In the genomic region with DNA sequence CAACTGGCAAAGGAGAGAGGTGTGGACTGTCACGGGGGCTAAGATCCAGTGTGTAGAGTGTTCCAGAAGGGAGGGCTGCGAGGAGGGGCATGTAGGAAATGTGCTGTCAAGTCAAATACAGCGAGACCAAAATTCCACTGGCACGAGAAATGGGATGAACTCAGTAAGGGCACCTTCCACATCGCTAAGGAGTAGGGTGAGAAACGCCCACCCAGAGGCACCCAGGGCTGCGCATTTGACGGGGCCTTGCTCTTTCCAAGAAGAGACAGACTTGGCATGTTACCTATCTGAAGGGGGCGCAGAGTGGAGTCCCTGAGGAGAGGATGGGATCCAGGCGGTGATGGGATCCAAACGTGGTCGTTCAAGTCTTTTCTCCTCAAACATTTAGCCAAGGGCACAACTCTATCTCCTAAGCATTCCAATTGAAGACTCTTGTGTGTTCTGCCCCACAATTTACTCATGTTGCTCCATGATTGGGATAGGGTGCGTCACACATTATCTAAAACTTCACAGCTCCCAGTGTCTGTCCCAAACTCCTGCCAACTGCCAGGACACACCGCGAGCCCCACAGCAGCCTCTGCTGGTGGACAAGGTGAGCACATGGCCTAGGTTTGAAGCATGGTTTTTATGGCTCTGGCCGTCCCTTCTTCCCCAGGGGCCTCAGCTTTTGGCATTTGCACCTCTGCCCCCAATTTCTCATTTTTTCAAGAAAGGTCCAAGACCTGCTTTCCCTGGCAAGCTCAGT, we compare ENCODE assay signal across 1 cellular context.
TF ChIP-seq lines count a peak whose summit lies in the region.

No MANE protein-coding gene starts in this region.

TF ChIP-seq in K562, 482 proteins besides CTCF, POLR2A, EP300 and RAD21 (continues in another document):
- TF ChIP-seq ZBTB5 (IDR thresholded peaks at IDR 0.05) (no peak), ZNF239 (CRISPR knock-in tag; IDR thresholded peaks at IDR 0.05) (no peak), ZNF436 (CRISPR knock-in tag; IDR thresholded peaks at IDR 0.05) (no peak), STAT5A (IDR thresholded peaks at IDR 0.05; ENCODE audit: borderline replicate concordance, low read length) (no peak), KLF16 (IDR thresholded peaks at IDR 0.05) (0 out of 2 replicates have a peak, but pooled peaks have one; percentile 38), L3MBTL2 (IDR thresholded peaks at IDR 0.05) (peak; percentile 72), POLR2AphosphoS5 (IDR thresholded peaks at IDR 0.05; ENCODE audit: control insufficient read depth, insufficient read depth, low read depth, low read length) (no peak; the same call in 1 of the 2 replicates), ETV1 (tag; conservative IDR thresholded peaks at IDR 0.05; ENCODE audit: low read depth) (no peak), HDAC1 (IDR thresholded peaks at IDR 0.05) (no peak), NR1H2 (CRISPR knock-in tag; IDR thresholded peaks at IDR 0.05) (no peak), RBFOX2 (IDR thresholded peaks at IDR 0.05; ENCODE audit: low read depth, low read length) (peak; percentile 42; the same call in 1 of the 2 replicates), NFIC (IDR thresholded peaks at IDR 0.05) (0 out of 2 replicates have a peak, but pooled peaks have one; percentile 5), EP400 (IDR thresholded peaks at IDR 0.05) (no peak), FOXJ2 (tag; IDR thresholded peaks at IDR 0.05) (no peak), E2F6 (IDR thresholded peaks at IDR 0.05; ENCODE audit: borderline replicate concordance in 1 of 2, extremely low read depth in 1 of 2, insufficient read depth in 1 of 2, insufficient read length in 1 of 2, low read depth in 1 of 2, low read length in 1 of 2, poor library complexity in 1 of 2, severe bottlenecking in 1 of 2) (peak in 1 of 2 experiments; percentile 61), MYC (IDR thresholded peaks at IDR 0.05; ENCODE audit: low read depth, low read length) (peak; percentile 81), MYC (CRISPR knock-in tag; IDR thresholded peaks at IDR 0.05; ENCODE audit: borderline replicate concordance, low read depth) (no peak), ZNF212 (CRISPR knock-in tag; IDR thresholded peaks at IDR 0.05) (no peak), PTBP1 (IDR thresholded peaks at IDR 0.05; ENCODE audit: low read depth, low read length) (no peak), POLR2G (IDR thresholded peaks at IDR 0.05; ENCODE audit: low read depth, low read length) (0 out of 2 replicates have a peak, but pooled peaks have one; percentile 16), ZKSCAN1 (IDR thresholded peaks at IDR 0.05; ENCODE audit: low read depth, low read length) (no peak), MGA (IDR thresholded peaks at IDR 0.05) (peak; percentile 63), NBN (IDR thresholded peaks at IDR 0.05; ENCODE audit: low read depth) (no peak), MEIS2 (IDR thresholded peaks at IDR 0.05; ENCODE audit: partially characterized antibody) (no peak), MCM2 (IDR thresholded peaks at IDR 0.05; ENCODE audit: low read depth) (no peak), HMG20A (CRISPR knock-in tag; conservative IDR thresholded peaks at IDR 0.05) (no peak), XRCC4 (IDR thresholded peaks at IDR 0.05; ENCODE audit: extremely low read depth, insufficient read depth, insufficient read length) (no peak)
- TF ChIP-seq, protein P1, sequence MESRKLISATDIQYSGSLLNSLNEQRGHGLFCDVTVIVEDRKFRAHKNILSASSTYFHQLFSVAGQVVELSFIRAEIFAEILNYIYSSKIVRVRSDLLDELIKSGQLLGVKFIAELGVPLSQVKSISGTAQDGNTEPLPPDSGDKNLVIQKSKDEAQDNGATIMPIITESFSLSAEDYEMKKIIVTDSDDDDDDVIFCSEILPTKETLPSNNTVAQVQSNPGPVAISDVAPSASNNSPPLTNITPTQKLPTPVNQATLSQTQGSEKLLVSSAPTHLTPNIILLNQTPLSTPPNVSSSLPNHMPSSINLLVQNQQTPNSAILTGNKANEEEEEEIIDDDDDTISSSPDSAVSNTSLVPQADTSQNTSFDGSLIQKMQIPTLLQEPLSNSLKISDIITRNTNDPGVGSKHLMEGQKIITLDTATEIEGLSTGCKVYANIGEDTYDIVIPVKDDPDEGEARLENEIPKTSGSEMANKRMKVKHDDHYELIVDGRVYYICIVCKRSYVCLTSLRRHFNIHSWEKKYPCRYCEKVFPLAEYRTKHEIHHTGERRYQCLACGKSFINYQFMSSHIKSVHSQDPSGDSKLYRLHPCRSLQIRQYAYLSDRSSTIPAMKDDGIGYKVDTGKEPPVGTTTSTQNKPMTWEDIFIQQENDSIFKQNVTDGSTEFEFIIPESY (CRISPR knock-in tag; IDR thresholded peaks at IDR 0.05): peak; percentile 99
- TF ChIP-seq, protein P2, sequence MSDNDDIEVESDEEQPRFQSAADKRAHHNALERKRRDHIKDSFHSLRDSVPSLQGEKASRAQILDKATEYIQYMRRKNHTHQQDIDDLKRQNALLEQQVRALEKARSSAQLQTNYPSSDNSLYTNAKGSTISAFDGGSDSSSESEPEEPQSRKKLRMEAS (CRISPR knock-in tag; IDR thresholded peaks at IDR 0.05): peak; percentile 69
- TF ChIP-seq, protein P3, sequence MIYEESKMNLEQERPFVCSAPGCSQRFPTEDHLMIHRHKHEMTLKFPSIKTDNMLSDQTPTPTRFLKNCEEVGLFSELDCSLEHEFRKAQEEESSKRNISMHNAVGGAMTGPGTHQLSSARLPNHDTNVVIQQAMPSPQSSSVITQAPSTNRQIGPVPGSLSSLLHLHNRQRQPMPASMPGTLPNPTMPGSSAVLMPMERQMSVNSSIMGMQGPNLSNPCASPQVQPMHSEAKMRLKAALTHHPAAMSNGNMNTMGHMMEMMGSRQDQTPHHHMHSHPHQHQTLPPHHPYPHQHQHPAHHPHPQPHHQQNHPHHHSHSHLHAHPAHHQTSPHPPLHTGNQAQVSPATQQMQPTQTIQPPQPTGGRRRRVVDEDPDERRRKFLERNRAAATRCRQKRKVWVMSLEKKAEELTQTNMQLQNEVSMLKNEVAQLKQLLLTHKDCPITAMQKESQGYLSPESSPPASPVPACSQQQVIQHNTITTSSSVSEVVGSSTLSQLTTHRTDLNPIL (CRISPR knock-in tag; IDR thresholded peaks at IDR 0.05): no peak
- TF ChIP-seq, protein P4, sequence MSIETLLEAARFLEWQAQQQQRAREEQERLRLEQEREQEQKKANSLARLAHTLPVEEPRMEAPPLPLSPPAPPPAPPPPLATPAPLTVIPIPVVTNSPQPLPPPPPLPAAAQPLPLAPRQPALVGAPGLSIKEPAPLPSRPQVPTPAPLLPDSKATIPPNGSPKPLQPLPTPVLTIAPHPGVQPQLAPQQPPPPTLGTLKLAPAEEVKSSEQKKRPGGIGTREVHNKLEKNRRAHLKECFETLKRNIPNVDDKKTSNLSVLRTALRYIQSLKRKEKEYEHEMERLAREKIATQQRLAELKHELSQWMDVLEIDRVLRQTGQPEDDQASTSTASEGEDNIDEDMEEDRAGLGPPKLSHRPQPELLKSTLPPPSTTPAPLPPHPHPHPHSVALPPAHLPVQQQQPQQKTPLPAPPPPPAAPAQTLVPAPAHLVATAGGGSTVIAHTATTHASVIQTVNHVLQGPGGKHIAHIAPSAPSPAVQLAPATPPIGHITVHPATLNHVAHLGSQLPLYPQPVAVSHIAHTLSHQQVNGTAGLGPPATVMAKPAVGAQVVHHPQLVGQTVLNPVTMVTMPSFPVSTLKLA (conservative IDR thresholded peaks at IDR 0.05): peak in 1 of 2 experiments; percentile 61; a peak in 3 of 4 replicates
